17 cellular contexts compared by ENCODE assay signal in the genomic region with DNA sequence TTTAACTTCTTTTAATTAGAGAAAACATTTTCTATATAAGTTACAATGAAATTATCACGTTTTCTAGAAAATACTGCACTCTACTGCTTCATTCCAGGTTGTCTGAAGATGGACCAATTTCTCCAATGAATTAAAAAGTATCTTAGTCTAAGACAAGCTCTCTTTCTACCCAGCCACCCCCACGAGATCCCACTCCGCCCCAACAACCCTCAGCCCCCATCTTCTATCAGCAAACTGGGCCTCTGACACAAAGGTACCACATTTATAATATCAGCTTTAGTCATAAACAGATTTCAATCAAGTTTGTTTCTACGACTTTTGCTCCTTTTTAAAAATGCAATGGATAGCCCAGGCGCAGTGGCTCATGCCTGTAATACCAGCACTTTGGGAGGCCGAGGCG.
DNase-seq lines count a peak whose midpoint lies in the region; ATAC-seq, FAIRE-seq and TF ChIP-seq lines count a peak whose summit lies in the region.
"Had no signal": no experiment of that assay in that cellular context is flagged by ENCODE, and none has a peak within 500 bp of the region (broad histone marks: within the 10 kb centered on the region; RNA-seq: fewer than 3 reads in every experiment).

No MANE protein-coding gene starts in this region.

- peaks cover 15% of the 10 kb centered on the region for H3K36me3 Mint-ChIP-seq in T-helper 2 cell treated with Interferon-gamma antibody and Interleukin-4, amounts not matched to agents 5 μg/mL and 100 μg/mL, for 36 hours (ENCODE audit: low read depth)
- peaks cover 21% of the 10 kb centered on the region for H3K36me3 Mint-ChIP-seq in neural progenitor cell
- H3K36me3 Mint-ChIP-seq: CD4-positive, CD25-positive, alpha-beta regulatory T cell had no signal

- no peak for DNase-seq in T-helper 2 cell treated with Interferon-gamma antibody and Interleukin-4, amounts not matched to agents 5 μg/mL and 100 μg/mL, for 36 hours (ENCODE audit: low spot score)
- DNase-seq in T-helper 2 cell (no peak), K562 (ENCODE audit: extremely low read depth in 1 of 4, low spot score in 3 of 4) (no peak), neural progenitor cell (ENCODE audit: low spot score) (no peak), NCI-H2171 treated with DMSO at 0.1 percent for 48 hours (lab: John Stamatoyannopoulos, UW) (no peak), GM13977 (ENCODE audit: low spot score) (no peak)
- DNase-seq: Calu3; CD4-positive, CD25-positive, alpha-beta regulatory T cell; DND-41; GDM1; NCI-H1436 treated with DMSO at 0.1 percent for 48 hours; NCI-H2227 treated with DMSO at 0.1 percent for 48 hours; NCI-H524 treated with DMSO at 0.1 percent for 48 hours had no signal

- CTCF ChIA-PET in K562 (lab: Yijun Ruan, JAX; ENCODE audit: low intra/inter-chr PET ratio) = no interaction called here

- no peak for TF ChIP-seq RAD21 in K562 (CRISPR knock-in tag; conservative IDR thresholded peaks at IDR 0.05 in 1 of 2, IDR thresholded peaks at IDR 0.05 in 1 of 2)

- POLR2A ChIA-PET in K562 (lab: Yijun Ruan, JAX) = interaction anchor here (0.6 kb wide), 1 partner anchor 111 kb away, joined by 3 read pairs; no protein-coding TSS in a partner anchor

- H3K9me1 ChIP-seq in K562 (ENCODE audit: control insufficient read depth, insufficient read depth, low read length) = no peaks in the 10 kb centered on the region

- no peak for ATAC-seq in K562
- ATAC-seq in HG03095 (IDR thresholded peaks at IDR 0.05; ENCODE audit: unreplicated experiment) = no peak

- in situ Hi-C loops in K562 (cut with MboI) = no loop called here
- in situ Hi-C loops in GM13977 (cut with MboI; ENCODE audit: low pct_unique_long_range_greater_than_20kb, low sequenced_read_pairs, unreplicated experiment) = no loop called here

- H3K4me3 ChIP-seq in KMS-11 (IDR thresholded peaks at IDR 0.05; ENCODE audit: insufficient read depth, low read depth, low read length) (peak overlapping the region; percentile 4), K562 (no peak overlapping the region), neural progenitor cell (no peak overlapping the region)

- no TSS peak for BruUV-seq in K562 (replicated peaks; lab: Mats Ljungman, UMichigan)

- no peaks in the 10 kb centered on the region for H4K20me1 ChIP-seq in KMS-11 (ENCODE audit: insufficient read depth)
- H4K20me1 ChIP-seq in K562 (replicated peaks; ENCODE audit: control insufficient read depth, insufficient read depth, low read length) = peaks cover 15% of the 10 kb centered on the region
- H4K20me1 ChIP-seq in neural progenitor cell (ENCODE audit: low read depth) = peaks cover 83% of the 10 kb centered on the region

- intact Hi-C loops in K562 (cut with micrococcal nuclease) = loop anchor here (10.0 kb wide), 1 partner anchor 275 kb away; no protein-coding TSS in a partner anchor

- TF ChIP-seq EP300 in K562 (IDR thresholded peaks at IDR 0.05; ENCODE audit: low read length) = no peak

- H3F3A ChIP-seq in neural progenitor cell (ENCODE audit: low read depth) = peaks cover 25% of the 10 kb centered on the region

- FAIRE-seq in K562 (lab: Jason Lieb, UNC) = no peak
- FAIRE-seq: H1 had no signal

- H3K79me2 ChIP-seq in KMS-11 (ENCODE audit: insufficient read depth, low read depth) = peaks cover 72% of the 10 kb centered on the region
- H3K79me2 ChIP-seq in K562 (ENCODE audit: control insufficient read depth, insufficient read depth, low read length) = peaks cover 76% of the 10 kb centered on the region
- peaks cover 96% of the 10 kb centered on the region for H3K79me2 ChIP-seq in neural progenitor cell (ENCODE audit: low read depth)

- TF ChIP-seq CTCF in KMS-11 (conservative IDR thresholded peaks at IDR 0.05; ENCODE audit: low read depth, low read length) (no peak), K562 (IDR thresholded peaks at IDR 0.05 in 2 of 3, conservative IDR thresholded peaks at IDR 0.05 in 1 of 3; ENCODE audit: insufficient read depth in 2 of 3, low read depth in 1 of 3, low read length in 3 of 3) (no peak), neural progenitor cell (IDR thresholded peaks at IDR 0.05) (no peak), GM13977 (IDR thresholded peaks at IDR 0.05; ENCODE audit: extremely low read depth, insufficient read depth, missing control alignments) (no peak)

- peaks cover 49% of the 10 kb centered on the region for H3K4me1 ChIP-seq in KMS-11 (ENCODE audit: low read depth, poor library complexity, severe bottlenecking)
- H3K4me1 ChIP-seq in K562 (replicated peaks in 1 of 2; ENCODE audit: control insufficient read depth in 2 of 2, insufficient read depth in 2 of 2, low read length in 2 of 2) = peaks cover 18 to 27% of the 10 kb centered on the region in 2 experiments
- peaks cover 47% of the 10 kb centered on the region for H3K4me1 ChIP-seq in neural progenitor cell

- H3K4me1 Mint-ChIP-seq in T-helper 2 cell treated with Interferon-gamma antibody and Interleukin-4, amounts not matched to agents 5 μg/mL and 100 μg/mL, for 36 hours (ENCODE audit: low read depth) = peaks cover 51% of the 10 kb centered on the region
- H3K4me1 Mint-ChIP-seq in neural progenitor cell = peaks cover 49% of the 10 kb centered on the region

- no peaks in the 10 kb centered on the region for H3K36me3 ChIP-seq in KMS-11 (ENCODE audit: insufficient read depth)
- H3K36me3 ChIP-seq in K562 (ENCODE audit: control insufficient read depth, insufficient read depth, low read length) = no peaks in the 10 kb centered on the region
- H3K36me3 ChIP-seq in neural progenitor cell = no peaks in the 10 kb centered on the region

- H3K27ac Mint-ChIP-seq in T-helper 2 cell treated with Interferon-gamma antibody and Interleukin-4, amounts not matched to agents 5 μg/mL and 100 μg/mL, for 36 hours = peak overlapping the region; percentile 33
- H3K27ac Mint-ChIP-seq in neural progenitor cell = peak overlapping the region; percentile 64

- H3K9me3 ChIP-seq in K562 (replicated peaks; ENCODE audit: control insufficient read depth, insufficient read depth, low read depth, low read length) (no peaks in the 10 kb centered on the region), neural progenitor cell (ENCODE audit: low read depth) (no peaks in the 10 kb centered on the region)

- H3K9ac ChIP-seq in KMS-11 (no peak overlapping the region), K562 (ENCODE audit: insufficient read depth in 1 of 2, low read depth in 2 of 2, low read length in 2 of 2) (no peak overlapping the region), neural progenitor cell (no peak overlapping the region)

- H3K27ac ChIP-seq in KMS-11 (no peak overlapping the region), K562 (ENCODE audit: extremely low read depth, low read depth, low read length) (no peak overlapping the region), neural progenitor cell (no peak overlapping the region)
- H3K27ac ChIP-seq: RWPE1 had no signal

- H2AFZ ChIP-seq in KMS-11 (ENCODE audit: low read depth) = no peak overlapping the region
- no peak overlapping the region for H2AFZ ChIP-seq in K562 (ENCODE audit: low read depth, low read length)
- H2AFZ ChIP-seq in neural progenitor cell (replicated peaks) = no peak overlapping the region

- peak overlapping the region; percentile 36 for H3K4me3 Mint-ChIP-seq in T-helper 2 cell treated with Interferon-gamma antibody and Interleukin-4, amounts not matched to agents 5 μg/mL and 100 μg/mL, for 36 hours
- H3K4me3 Mint-ChIP-seq in neural progenitor cell = no peak overlapping the region
- H3K4me3 Mint-ChIP-seq: CD4-positive, CD25-positive, alpha-beta regulatory T cell had no signal

- no peak for TF ChIP-seq POLR2A in K562 (conservative IDR thresholded peaks at IDR 0.05)

- 84% methylated on average over 7 of the region's 7 CpGs for WGBS in K562 (ENCODE audit: insufficient coverage, low coverage, missing lambda C conversion rate)

- no peaks in the 10 kb centered on the region for H3K9me3 Mint-ChIP-seq in T-helper 2 cell treated with Interferon-gamma antibody and Interleukin-4, amounts not matched to agents 5 μg/mL and 100 μg/mL, for 36 hours
- peaks cover 15% of the 10 kb centered on the region for H3K9me3 Mint-ChIP-seq in neural progenitor cell
- H3K9me3 Mint-ChIP-seq: CD4-positive, CD25-positive, alpha-beta regulatory T cell had no signal

- no peaks in the 10 kb centered on the region for H3K27me3 Mint-ChIP-seq in T-helper 2 cell treated with Interferon-gamma antibody and Interleukin-4, amounts not matched to agents 5 μg/mL and 100 μg/mL, for 36 hours (ENCODE audit: low read depth)
- H3K27me3 Mint-ChIP-seq in neural progenitor cell (ENCODE audit: insufficient read depth, low read depth) = no peaks in the 10 kb centered on the region

- no peaks in the 10 kb centered on the region for H3K27me3 ChIP-seq in KMS-11 (ENCODE audit: insufficient read depth, low read depth)
- H3K27me3 ChIP-seq in K562 (ENCODE audit: control insufficient read depth in 2 of 2, insufficient read depth in 2 of 2, low read length in 2 of 2) = no peaks in the 10 kb centered on the region
- H3K27me3 ChIP-seq in neural progenitor cell = no peaks in the 10 kb centered on the region

- H3K4me2 ChIP-seq in KMS-11 (peak overlapping the region; percentile 75), K562 (ENCODE audit: insufficient read depth, low read length) (no peak overlapping the region), neural progenitor cell (no peak overlapping the region)

TF ChIP-seq in K562, 482 proteins besides CTCF, POLR2A, EP300 and RAD21:
- TF ChIP-seq EGR1 (conservative IDR thresholded peaks at IDR 0.05) = peak; percentile 39; the same call in 1 of the 2 replicates
- TF ChIP-seq PRMT5 (CRISPR knock-in tag; IDR thresholded peaks at IDR 0.05) = no peak
- TF ChIP-seq SMAD4 (CRISPR knock-in tag; conservative IDR thresholded peaks at IDR 0.05) = no peak
- no peak for TF ChIP-seq FUS (optimal IDR thresholded peaks at IDR 0.05; ENCODE audit: low read depth, low read length)
- no peak for TF ChIP-seq RBM17 (IDR thresholded peaks at IDR 0.05; ENCODE audit: borderline replicate concordance, low read depth, low read length)
- no peak for TF ChIP-seq KAT2B (IDR thresholded peaks at IDR 0.05; ENCODE audit: low read depth, low read length)
- TF ChIP-seq PCBP2 (IDR thresholded peaks at IDR 0.05; ENCODE audit: low read depth, low read length, poor library complexity, severe bottlenecking) = no peak
- no peak for TF ChIP-seq BRF1 (IDR thresholded peaks at IDR 0.05; ENCODE audit: borderline replicate concordance, extremely low read depth, insufficient read length)
